9 cellular contexts compared by ENCODE assay signal in genomic region chr12:1606021-1606622, GRCh38. TPM values are rescaled to one million over a fixed set of nuclear protein-coding genes. Genes with fewer than 3 reads are reported as not detected.
DNase-seq lines count a peak whose midpoint lies in the region; ATAC-seq, FAIRE-seq and TF ChIP-seq lines count a peak whose summit lies in the region.
"Had no signal": no experiment of that assay in that cellular context is flagged by ENCODE, and none has a peak within 500 bp of the region (broad histone marks: within the 10 kb centered on the region; RNA-seq: fewer than 3 reads in every experiment).

No MANE protein-coding gene starts in this region.

- H3K4me1 Mint-ChIP-seq in CD4-positive, alpha-beta memory T cell = peaks cover 15 to 35% (median 24%) of the 10 kb centered on the region in 4 donors
- peaks cover 26% of the 10 kb centered on the region for H3K4me1 Mint-ChIP-seq in activated naive CD8-positive, alpha-beta T cell treated with anti-CD3 and anti-CD28 coated beads, Interleukin-2, amount 10 ng/mL, durations not matched to agents 7 days and 5 days

- H3K36me3 ChIP-seq in CD4-positive, alpha-beta memory T cell (ENCODE audit: insufficient read depth, low read length) = no peaks in the 10 kb centered on the region
- H3K36me3 ChIP-seq in left ventricle myocardium inferior = no peaks in the 10 kb centered on the region
- H3K36me3 ChIP-seq in psoas muscle (ENCODE audit: insufficient read depth in 1 of 2, low read depth in 1 of 2) = no peaks in the 10 kb centered on the region

- H3K27me3 ChIP-seq in CD4-positive, alpha-beta memory T cell (ENCODE audit: insufficient read depth, low read length) = no peaks in the 10 kb centered on the region
- no peaks in the 10 kb centered on the region for H3K27me3 ChIP-seq in left ventricle myocardium inferior (ENCODE audit: low read depth)
- H3K27me3 ChIP-seq in psoas muscle (ENCODE audit: insufficient read depth in 3 of 3, low read length in 2 of 3) = no peaks in the 10 kb centered on the region

- FAIRE-seq in HTR-8/SVneo (lab: Jason Lieb, UNC) = peak; percentile 20
- FAIRE-seq: TTC549 had no signal

- no peaks in the 10 kb centered on the region for H3K9me3 Mint-ChIP-seq in CD4-positive, alpha-beta memory T cell
- no peaks in the 10 kb centered on the region for H3K9me3 Mint-ChIP-seq in activated naive CD8-positive, alpha-beta T cell treated with anti-CD3 and anti-CD28 coated beads, Interleukin-2, amount 10 ng/mL, durations not matched to agents 7 days and 5 days

- POLR2A ChIA-PET in CD4-positive, alpha-beta memory T cell (lab: Charles Lee; ENCODE audit: partially characterized antibody) = interaction anchor here (1.0 to 2.2 kb wide), 5 partner anchors 12 to 488 kb away, joined by 4 to 26 read pairs (median 8); partner anchors contain the start of gene FBXL14
- POLR2A ChIA-PET in activated naive CD8-positive, alpha-beta T cell treated with anti-CD3 and anti-CD28 coated beads, Interleukin-2, amount 10 ng/mL, durations not matched to agents 7 days and 5 days (lab: Charles Lee) = interaction anchor here (0.8 kb wide), 1 partner anchor 11 kb away, joined by 4 read pairs; the partner anchor contains the start of gene FBXL14

- peak overlapping the region in 7 of 8 donors; percentile 82 to 92 (median 87) for H3K4me3 Mint-ChIP-seq in CD4-positive, alpha-beta memory T cell
- peak overlapping the region; percentile 83 for H3K4me3 Mint-ChIP-seq in activated naive CD8-positive, alpha-beta T cell treated with anti-CD3 and anti-CD28 coated beads, Interleukin-2, amount 10 ng/mL, durations not matched to agents 7 days and 5 days

- H3K9me3 ChIP-seq in CD4-positive, alpha-beta memory T cell (ENCODE audit: control insufficient read depth in 1 of 2, low read length in 2 of 2) = no peaks in the 10 kb centered on the region
- no peaks in the 10 kb centered on the region for H3K9me3 ChIP-seq in left ventricle myocardium inferior (replicated peaks)
- no peaks in the 10 kb centered on the region for H3K9me3 ChIP-seq in psoas muscle

- no peaks in the 10 kb centered on the region for H3K27me3 Mint-ChIP-seq in CD4-positive, alpha-beta memory T cell
- H3K27me3 Mint-ChIP-seq in activated naive CD8-positive, alpha-beta T cell treated with anti-CD3 and anti-CD28 coated beads, Interleukin-2, amount 10 ng/mL, durations not matched to agents 7 days and 5 days = peaks cover 5% of the 10 kb centered on the region

- TF ChIP-seq CTCF in left ventricle myocardium inferior (IDR thresholded peaks at IDR 0.05; ENCODE audit: borderline replicate concordance) (no peak), psoas muscle (IDR thresholded peaks at IDR 0.05) (no peak)

- peak overlapping the region in 3 of 7 donors; percentile 51 to 78 (median 61) for H3K27ac Mint-ChIP-seq in CD4-positive, alpha-beta memory T cell
- no peak overlapping the region for H3K27ac Mint-ChIP-seq in activated naive CD8-positive, alpha-beta T cell treated with anti-CD3 and anti-CD28 coated beads, Interleukin-2, amount 10 ng/mL, durations not matched to agents 7 days and 5 days

- H3K4me1 ChIP-seq in CD4-positive, alpha-beta memory T cell (ENCODE audit: insufficient read depth, low read length) = peaks cover 25% of the 10 kb centered on the region
- H3K4me1 ChIP-seq in left ventricle myocardium inferior (peaks cover 34% of the 10 kb centered on the region), psoas muscle (peaks cover 10% of the 10 kb centered on the region)

- intact Hi-C loops in CD4-positive, alpha-beta memory T cell (cut with micrococcal nuclease) = loop anchor here (5.0 to 10.0 kb wide), 2 partner anchors 74 to 331 kb away; no protein-coding TSS in a partner anchor
- intact Hi-C loops in left ventricle myocardium inferior (cut with micrococcal nuclease) = no loop called here
- intact Hi-C loops in psoas muscle (cut with DNase I) = no loop called here

- no peaks in the 10 kb centered on the region for H3K36me3 Mint-ChIP-seq in CD4-positive, alpha-beta memory T cell
- peaks cover 3% of the 10 kb centered on the region for H3K36me3 Mint-ChIP-seq in activated naive CD8-positive, alpha-beta T cell treated with anti-CD3 and anti-CD28 coated beads, Interleukin-2, amount 10 ng/mL, durations not matched to agents 7 days and 5 days

- peak; percentile 65 for ATAC-seq in GM19463 (IDR thresholded peaks at IDR 0.05; ENCODE audit: unreplicated experiment)
- ATAC-seq in activated naive CD8-positive, alpha-beta T cell treated with anti-CD3 and anti-CD28 coated beads, Interleukin-2, amount 10 ng/mL, durations not matched to agents 7 days and 5 days (ENCODE audit: low read depth) = no peak
- peak; percentile 73 to 86 (median 82) for ATAC-seq in psoas muscle

- 3 to 6% (median 3%) methylated on average over 12 of the region's 12 CpGs for WGBS in psoas muscle, 3 donors

- H3K4me3 ChIP-seq in CD4-positive, alpha-beta memory T cell (ENCODE audit: low read length in 2 of 2) = no peak overlapping the region
- H3K4me3 ChIP-seq in left ventricle myocardium inferior (peak overlapping the region; percentile 67), psoas muscle (peak overlapping the region; percentile 68)

- DNase-seq in CD4-positive, alpha-beta memory T cell = peak in 1 of 5 donors; percentile 71
- DNase-seq in HTR-8/SVneo (ENCODE audit: insufficient read length, low spot score) (peak; percentile 92), SHP77 (lab: John Stamatoyannopoulos, UW) (peak; percentile 18 to 46), left ventricle myocardium inferior (peak; percentile 94), psoas muscle (peak; percentile 89 to 93), cortex of kidney (lab: John Stamatoyannopoulos, UW) (no peak)
- no peak for DNase-seq in activated naive CD8-positive, alpha-beta T cell treated with anti-CD3 and anti-CD28 coated beads, Interleukin-2, amount 10 ng/mL, durations not matched to agents 7 days and 5 days

- H3K27ac ChIP-seq in CD4-positive, alpha-beta memory T cell (ENCODE audit: low read depth, low read length) = no peak overlapping the region
- peak overlapping the region; percentile 98 for H3K27ac ChIP-seq in left ventricle myocardium inferior (replicated peaks)
- peak overlapping the region; percentile 84 for H3K27ac ChIP-seq in psoas muscle

- CTCF ChIA-PET in CD4-positive, alpha-beta memory T cell (lab: Charles Lee; ENCODE audit: partially characterized antibody) = interaction anchor here (0.7 to 2.8 kb wide), 12 partner anchors 10 to 614 kb away, joined by 3 to 103 read pairs (median 4); partner anchors contain the start of gene FBXL14

RNA-seq across cellular contexts. Expression of gene FBXL14, which starts 11.7 kb away (rescaled TPM):
- total RNA-seq in CD4-positive, alpha-beta memory T cell = 10 to 100 TPM; 41.6 to 43.4 TPM
- polyA plus RNA-seq in CD4-positive, alpha-beta memory T cell = 10 to 100 TPM; 14.6 to 29.2 TPM
- total RNA-seq in activated naive CD8-positive, alpha-beta T cell treated with anti-CD3 and anti-CD28 coated beads, Interleukin-2, amount 10 ng/mL, durations not matched to agents 7 days and 5 days = 10 to 100 TPM; 33.7 to 34.8 TPM
- total RNA-seq in left ventricle myocardium inferior = 6.8 TPM
- total RNA-seq in psoas muscle = 1 to 10 TPM; 4.5 to 7.9 (median 5.0) TPM
- 10 to 100 TPM in 1 of 3 donors, 1 to 10 TPM in 2; 2.9 to 13.8 (median 5.3) TPM for polyA plus RNA-seq in psoas muscle

RNA-seq across cellular contexts. Expression of gene WNT5B, which starts 22.9 kb away (rescaled TPM):
- total RNA-seq in CD4-positive, alpha-beta memory T cell = under 1 TPM in 1 of 2 experiments, not detected in 1; 0.17 TPM
- polyA plus RNA-seq in CD4-positive, alpha-beta memory T cell = under 1 TPM in 1 of 2 donors, not detected in 1; 0.61 TPM
- not detected for total RNA-seq in activated naive CD8-positive, alpha-beta T cell treated with anti-CD3 and anti-CD28 coated beads, Interleukin-2, amount 10 ng/mL, durations not matched to agents 7 days and 5 days
- total RNA-seq in left ventricle myocardium inferior (2.1 TPM), psoas muscle (1 to 10 TPM in 3 of 4 donors, under 1 TPM in 1; 0.46 to 4.8 (median 1.6) TPM)
- polyA plus RNA-seq in psoas muscle = under 1 TPM; 0.43 to 0.80 (median 0.49) TPM

Comparison
In these comparisons a context has a peak if more than half of its experiments do, and no peak if none do; other contexts are left out.
1. DNase-seq: peak in HTR-8/SVneo (single experiment), SHP77 (2 of 2), left ventricle myocardium inferior (single experiment) and psoas muscle (2 of 2); none in activated naive CD8-positive, alpha-beta T cell treated with anti-CD3 and anti-CD28 coated beads, Interleukin-2, amount 10 ng/mL, durations not matched to agents 7 days and 5 days (single experiment) and cortex of kidney (single experiment).
2. H3K4me3 ChIP-seq: peak in left ventricle myocardium inferior (single experiment) and psoas muscle (single experiment); none in CD4-positive, alpha-beta memory T cell (0 of 2).